21 cellular contexts compared by ENCODE assay signal in genomic region chr2:145106293-145106692, GRCh38.
"Had no signal": no experiment of that assay in that cellular context is flagged by ENCODE, and none has a peak within 500 bp of the region (broad histone marks: within the 10 kb centered on the region; RNA-seq: fewer than 3 reads in every experiment).

No MANE protein-coding gene starts in this region.

- H3K27ac ChIP-seq: dorsolateral prefrontal cortex, esophagus squamous epithelium, neutrophil, right atrium auricular region, sigmoid colon, skin epidermis, testis, tibial nerve had no signal

- H3K36me3 ChIP-seq: esophagus squamous epithelium, neutrophil, right atrium auricular region, sigmoid colon, tibial nerve had no signal

- H3K9me3 ChIP-seq: esophagus squamous epithelium, mucosa of descending colon, neutrophil, right atrium auricular region, sigmoid colon, testis, tibial nerve had no signal

- H3K4me3 ChIP-seq: dorsolateral prefrontal cortex, esophagus squamous epithelium, mucosa of descending colon, right atrium auricular region, sigmoid colon, skin epidermis, testis, tibial nerve had no signal

- DNase-seq: cortex of kidney; dorsolateral prefrontal cortex; effector CD8-positive, alpha-beta T cell; esophagus squamous epithelium; foreskin fibroblast; immature natural killer cell; kidney glomerular epithelial cell; mucosa of descending colon; naive thymus-derived CD8-positive, alpha-beta T cell; posterior cingulate gyrus; sigmoid colon; stimulated activated CD4-positive, alpha-beta T cell treated with anti-CD3 and anti-CD28 coated beads, Interleukin-2, amount 100 ng/mL, for 24 hours; stimulated activated CD4-positive, alpha-beta T cell treated with anti-CD3 and anti-CD28 coated beads, Interleukin-4, amount 100 ng/mL, for 4 hours; stimulated activated naive B cell treated with anti-CD40 and anti-IgM and Interleukin-4, amounts not matched to agents 10 μg/mL and 1 μg/mL and 100 μg/mL, for 72 hours; stimulated activated naive CD8-positive, alpha-beta T cell treated with anti-CD3 and anti-CD28 coated beads, Interleukin-15, amount 100 ng/mL, for 72 hours; testis had no signal

- ATAC-seq: left lobe of liver; mucosa of descending colon; naive thymus-derived CD8-positive, alpha-beta T cell; stimulated activated naive B cell treated with anti-CD40 and anti-IgM and Interleukin-4, amounts not matched to agents 10 μg/mL and 1 μg/mL and 100 μg/mL, for 72 hours; stimulated activated naive CD8-positive, alpha-beta T cell treated with anti-CD3 and anti-CD28 coated beads, Interleukin-15, amount 100 ng/mL, for 72 hours had no signal

- H3K27me3 ChIP-seq: dorsolateral prefrontal cortex, esophagus squamous epithelium, neutrophil, right atrium auricular region, sigmoid colon, testis, tibial nerve had no signal

- H3K4me1 ChIP-seq: esophagus squamous epithelium, right atrium auricular region, sigmoid colon, testis had no signal
